Comparison of ENCODE assay signal across 9 cellular contexts in the genomic region with DNA sequence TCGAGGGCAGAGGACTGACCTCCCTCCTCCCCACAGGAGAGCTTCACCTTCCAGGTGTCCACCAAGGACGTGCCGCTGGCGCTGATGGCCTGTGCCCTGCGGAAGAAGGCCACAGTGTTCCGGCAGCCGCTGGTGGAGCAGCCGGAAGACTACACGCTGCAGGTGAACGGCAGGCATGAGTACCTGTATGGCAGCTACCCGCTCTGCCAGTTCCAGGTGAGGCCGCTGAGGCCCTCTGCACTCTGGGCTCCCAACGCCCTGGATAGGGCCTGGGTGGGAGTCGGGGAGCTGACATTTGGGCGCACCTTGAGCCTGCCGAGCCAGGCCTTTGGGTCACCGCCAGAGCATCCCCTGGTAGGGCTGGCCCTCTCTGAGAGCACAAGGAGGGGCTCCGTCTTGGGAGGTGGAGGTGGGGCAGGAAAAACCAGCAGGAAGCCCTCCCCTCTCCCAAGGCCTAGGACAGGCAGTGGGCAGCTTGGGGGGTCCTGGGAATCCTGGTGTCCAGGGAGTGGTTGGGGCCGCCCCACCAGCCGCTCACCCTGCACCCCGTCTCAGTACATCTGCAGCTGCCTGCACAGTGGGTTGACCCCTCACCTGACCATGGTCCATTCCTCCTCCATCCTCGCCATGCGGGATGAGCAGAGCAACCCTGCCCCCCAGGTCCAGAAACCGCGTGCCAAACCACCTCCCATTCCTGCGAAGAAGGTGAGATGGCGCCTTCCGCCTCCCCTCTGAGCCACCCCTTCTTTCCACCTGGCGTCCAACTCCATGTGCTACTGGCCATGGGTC.
DNase-seq lines count a peak whose midpoint lies in the region; TF ChIP-seq lines count a peak whose summit lies in the region.
"Had no signal": no experiment of that assay in that cellular context is flagged by ENCODE, and none has a peak within 500 bp of the region (broad histone marks: within the 10 kb centered on the region; RNA-seq: fewer than 3 reads in every experiment).

No MANE protein-coding gene starts in this region.

- H3K9me3 Mint-ChIP-seq in activated CD4-positive, alpha-beta T cell treated with anti-CD3 and anti-CD28 coated beads, Interleukin-2, amount 10 ng/mL, durations not matched to agents 7 days and 5 days = no peaks in the 10 kb centered on the region
- no peaks in the 10 kb centered on the region for H3K9me3 Mint-ChIP-seq in activated T-cell treated with anti-CD3 and anti-CD28 coated beads, Interleukin-2, amount 50 U/mL, for 24 hours

- WGBS in suprapubic skin = 88% methylated on average over 16 of the region's 29 CpGs

- CTCF ChIA-PET in activated CD4-positive, alpha-beta T cell treated with anti-CD3 and anti-CD28 coated beads, Interleukin-2, amount 10 ng/mL, durations not matched to agents 7 days and 5 days (lab: Charles Lee) = interaction anchor here (0.6 to 8.3 kb wide), 12 partner anchors 9 to 145 kb away, joined by 3 to 78 read pairs (median 4); no protein-coding TSS in a partner anchor

- H3K4me3 ChIP-seq in suprapubic skin (peak overlapping the region; percentile 26), HAP-1 (no peak overlapping the region)

- peak overlapping the region; percentile 59 for H3K27ac ChIP-seq in suprapubic skin

- peak overlapping the region; percentile 79 for H3K4me3 Mint-ChIP-seq in activated CD4-positive, alpha-beta T cell treated with anti-CD3 and anti-CD28 coated beads, Interleukin-2, amount 10 ng/mL, durations not matched to agents 7 days and 5 days
- peak overlapping the region; percentile 83 for H3K4me3 Mint-ChIP-seq in activated T-cell treated with anti-CD3 and anti-CD28 coated beads, Interleukin-2, amount 50 U/mL, for 24 hours

- no peak for TF ChIP-seq POLR2A in suprapubic skin (IDR thresholded peaks at IDR 0.05)

- peak overlapping the region; percentile 97 for H3K27ac Mint-ChIP-seq in activated CD4-positive, alpha-beta T cell treated with anti-CD3 and anti-CD28 coated beads, Interleukin-2, amount 10 ng/mL, durations not matched to agents 7 days and 5 days
- H3K27ac Mint-ChIP-seq in activated T-cell treated with anti-CD3 and anti-CD28 coated beads, Interleukin-2, amount 50 U/mL, for 24 hours = peak overlapping the region; percentile 97

- H3K9me3 ChIP-seq in suprapubic skin (no peaks in the 10 kb centered on the region), HAP-1 (no peaks in the 10 kb centered on the region)

- peaks cover 83% of the 10 kb centered on the region for H3K4me1 Mint-ChIP-seq in activated CD4-positive, alpha-beta T cell treated with anti-CD3 and anti-CD28 coated beads, Interleukin-2, amount 10 ng/mL, durations not matched to agents 7 days and 5 days
- H3K4me1 Mint-ChIP-seq in activated T-cell treated with anti-CD3 and anti-CD28 coated beads, Interleukin-2, amount 50 U/mL, for 24 hours (ENCODE audit: low read depth) = peaks cover 73% of the 10 kb centered on the region

- no peak for DNase-seq in activated CD4-positive, alpha-beta T cell treated with anti-CD3 and anti-CD28 coated beads, Interleukin-2, amount 10 ng/mL, durations not matched to agents 7 days and 5 days
- no peak for DNase-seq in activated CD4-positive, alpha-beta T cell treated with anti-CD3 and anti-CD28 coated beads for 4 hours
- peak; percentile 61 for DNase-seq in activated T-cell treated with anti-CD3 and anti-CD28 coated beads, Interleukin-2, amount 50 U/mL, for 24 hours
- DNase-seq in left kidney (ENCODE audit: low read depth, low spot score) (peak; percentile 15), suprapubic skin (ENCODE audit: low spot score in 2 of 2) (no peak), dermis blood vessel endothelial cell (no peak), NCI-H510A treated with DMSO at 0.1 percent for 48 hours (lab: John Stamatoyannopoulos, UW) (no peak), HAP-1 (ENCODE audit: low spot score in 2 of 2) (no peak)
- DNase-seq: amniotic stem cell had no signal

- H3K27me3 Mint-ChIP-seq in activated CD4-positive, alpha-beta T cell treated with anti-CD3 and anti-CD28 coated beads, Interleukin-2, amount 10 ng/mL, durations not matched to agents 7 days and 5 days = no peaks in the 10 kb centered on the region
- no peaks in the 10 kb centered on the region for H3K27me3 Mint-ChIP-seq in activated T-cell treated with anti-CD3 and anti-CD28 coated beads, Interleukin-2, amount 50 U/mL, for 24 hours

- TF ChIP-seq CTCF in suprapubic skin (IDR thresholded peaks at IDR 0.05) = no peak

- H3K36me3 ChIP-seq in suprapubic skin (peaks cover 17% of the 10 kb centered on the region), HAP-1 (replicated peaks) (no peaks in the 10 kb centered on the region; the same call in 1 of the 2 replicates)

- in situ Hi-C loops in HAP-1 (cut with MboI; ENCODE audit: low sequenced_read_pairs) = no loop called here

- H3K27me3 ChIP-seq in suprapubic skin (no peaks in the 10 kb centered on the region), HAP-1 (ENCODE audit: low read depth) (no peaks in the 10 kb centered on the region)

- no peak for TF ChIP-seq EP300 in suprapubic skin (IDR thresholded peaks at IDR 0.05)

- H3K4me1 ChIP-seq in suprapubic skin = peaks cover 22% of the 10 kb centered on the region
- H3K4me1 ChIP-seq in HAP-1 = no peaks in the 10 kb centered on the region

- peaks cover 79% of the 10 kb centered on the region for H3K36me3 Mint-ChIP-seq in activated CD4-positive, alpha-beta T cell treated with anti-CD3 and anti-CD28 coated beads, Interleukin-2, amount 10 ng/mL, durations not matched to agents 7 days and 5 days (ENCODE audit: low read depth)
- peaks cover 93% of the 10 kb centered on the region for H3K36me3 Mint-ChIP-seq in activated T-cell treated with anti-CD3 and anti-CD28 coated beads, Interleukin-2, amount 50 U/mL, for 24 hours (ENCODE audit: low read depth)

- POLR2A ChIA-PET in activated CD4-positive, alpha-beta T cell treated with anti-CD3 and anti-CD28 coated beads, Interleukin-2, amount 10 ng/mL, durations not matched to agents 7 days and 5 days (lab: Charles Lee) = interaction anchor here (0.6 to 1.6 kb wide), 2 partner anchors 64 to 88 kb away, joined by 5 to 15 read pairs; no protein-coding TSS in a partner anchor

Comparison
In these comparisons a context has a peak if more than half of its experiments do, and no peak if none do; other contexts are left out.
1. DNase-seq: peak in activated T-cell treated with anti-CD3 and anti-CD28 coated beads, Interleukin-2, amount 50 U/mL, for 24 hours (single experiment) and left kidney (single experiment); none in activated CD4-positive, alpha-beta T cell treated with anti-CD3 and anti-CD28 coated beads, Interleukin-2, amount 10 ng/mL, durations not matched to agents 7 days and 5 days (single experiment), activated CD4-positive, alpha-beta T cell treated with anti-CD3 and anti-CD28 coated beads for 4 hours (0 of 2), suprapubic skin (0 of 2), dermis blood vessel endothelial cell (single experiment), NCI-H510A treated with DMSO at 0.1 percent for 48 hours (single experiment) and HAP-1 (0 of 2).